Comparison of ENCODE assay signal across 1 cellular context in genomic region chr16:2388875-2389433, GRCh38.
A peak's percentile ranks its signal among the peaks of the same experiment; 100 is the strongest.
TF ChIP-seq lines count a peak whose summit lies in the region.

No MANE protein-coding gene starts in this region.

TF ChIP-seq in HepG2, 621 proteins besides CTCF, POLR2A, EP300 and RAD21 (continued from another document and continues in another):
- TF ChIP-seq KDM6A (CRISPR knock-in tag; IDR thresholded peaks at IDR 0.05; ENCODE audit: low read depth), result no peak
- TF ChIP-seq FOXO1 (CRISPR knock-in tag; IDR thresholded peaks at IDR 0.05), result peak; percentile 84
- TF ChIP-seq PATZ1 (CRISPR knock-in tag; IDR thresholded peaks at IDR 0.05), result 0 out of 2 replicates have a peak, but pooled peaks have one; percentile 27
- no peak for TF ChIP-seq ZNF337 (CRISPR knock-in tag; IDR thresholded peaks at IDR 0.05; ENCODE audit: borderline replicate concordance, low read depth)
- TF ChIP-seq HMG20B (CRISPR knock-in tag; conservative IDR thresholded peaks at IDR 0.05), result no peak
- no peak for TF ChIP-seq ZNF629 (CRISPR knock-in tag; conservative IDR thresholded peaks at IDR 0.05)
- no peak for TF ChIP-seq ZNF800 (CRISPR knock-in tag; IDR thresholded peaks at IDR 0.05)
- TF ChIP-seq ZNF709 (CRISPR knock-in tag; IDR thresholded peaks at IDR 0.05), result no peak
- no peak for TF ChIP-seq NFATC3 (CRISPR knock-in tag; IDR thresholded peaks at IDR 0.05)
- TF ChIP-seq ZMYM4 (CRISPR knock-in tag; IDR thresholded peaks at IDR 0.05), result peak; percentile 78
- TF ChIP-seq ZNF383 (CRISPR knock-in tag; IDR thresholded peaks at IDR 0.05; ENCODE audit: borderline replicate concordance), result no peak
- TF ChIP-seq DNMT3B (CRISPR knock-in tag; conservative IDR thresholded peaks at IDR 0.05), result no peak
- TF ChIP-seq TEAD3 (CRISPR knock-in tag; optimal IDR thresholded peaks at IDR 0.05; ENCODE audit: borderline replicate concordance), result peak; percentile 81
- TF ChIP-seq SIX4 (CRISPR knock-in tag; IDR thresholded peaks at IDR 0.05), result no peak
- TF ChIP-seq BCL6 (CRISPR knock-in tag; IDR thresholded peaks at IDR 0.05), result peak; percentile 14; the same call in 1 of the 2 replicates
- no peak for TF ChIP-seq ZNF605 (CRISPR knock-in tag; IDR thresholded peaks at IDR 0.05)
- no peak for TF ChIP-seq ZBTB34 (CRISPR knock-in tag; IDR thresholded peaks at IDR 0.05)
- no peak for TF ChIP-seq ARNT (IDR thresholded peaks at IDR 0.05)
- TF ChIP-seq HINFP (CRISPR knock-in tag; IDR thresholded peaks at IDR 0.05; ENCODE audit: low read depth), result no peak
- TF ChIP-seq NFKB2 (CRISPR knock-in tag; IDR thresholded peaks at IDR 0.05; ENCODE audit: borderline replicate concordance), result no peak
- peak; percentile 28; the same call in 1 of the 2 replicates for TF ChIP-seq MAZ (IDR thresholded peaks at IDR 0.05; ENCODE audit: borderline replicate concordance, low read depth, low read length)
- no peak for TF ChIP-seq MAZ (CRISPR knock-in tag; IDR thresholded peaks at IDR 0.05; ENCODE audit: low read depth)
- no peak for TF ChIP-seq LBX2 (CRISPR knock-in tag; IDR thresholded peaks at IDR 0.05; ENCODE audit: borderline replicate concordance)
- no peak for TF ChIP-seq AKNA (CRISPR knock-in tag; IDR thresholded peaks at IDR 0.05; ENCODE audit: borderline replicate concordance)
- TF ChIP-seq SMARCC2 (IDR thresholded peaks at IDR 0.05), result no peak
- TF ChIP-seq ZZZ3 (CRISPR knock-in tag; IDR thresholded peaks at IDR 0.05; ENCODE audit: borderline replicate concordance), result no peak
- peak; percentile 67; the same call in 1 of the 2 replicates for TF ChIP-seq KDM1A (CRISPR knock-in tag; IDR thresholded peaks at IDR 0.05)
- TF ChIP-seq ETS1 (CRISPR knock-in tag; IDR thresholded peaks at IDR 0.05), result no peak
- TF ChIP-seq ZSCAN31 (CRISPR knock-in tag; IDR thresholded peaks at IDR 0.05; ENCODE audit: low read depth), result peak; percentile 41; the same call in 1 of the 2 replicates
- TF ChIP-seq NR2F6 (IDR thresholded peaks at IDR 0.05), result no peak
- peak; percentile 61 for TF ChIP-seq NR2F6 (CRISPR knock-in tag; IDR thresholded peaks at IDR 0.05)
- no peak for TF ChIP-seq ZNF414 (CRISPR knock-in tag; IDR thresholded peaks at IDR 0.05)
- no peak for TF ChIP-seq XBP1 (CRISPR knock-in tag; IDR thresholded peaks at IDR 0.05)
- TF ChIP-seq SOX6 (IDR thresholded peaks at IDR 0.05), result no peak
- TF ChIP-seq SOX6 (CRISPR knock-in tag; IDR thresholded peaks at IDR 0.05), result 0 out of 2 replicates have a peak, but pooled peaks have one; percentile 37
- no peak for TF ChIP-seq AFF4 (CRISPR knock-in tag; IDR thresholded peaks at IDR 0.05)
